ENCODE assay signal across 8 cellular contexts in genomic region chr3:185936814-185937688, GRCh38. TPM values are rescaled to one million over a fixed set of nuclear protein-coding genes. Genes with fewer than 3 reads are reported as not detected.
DNase-seq lines count a peak whose midpoint lies in the region; ATAC-seq and TF ChIP-seq lines count a peak whose summit lies in the region.

No MANE protein-coding gene starts in this region.

- H3K27ac Mint-ChIP-seq in CD4-positive, alpha-beta memory T cell, result peak overlapping the region; percentile 100
- H3K27ac Mint-ChIP-seq in endothelial cell (ENCODE audit: unreplicated experiment), result peak overlapping the region; percentile 100

- intact Hi-C loops in CD4-positive, alpha-beta memory T cell (cut with micrococcal nuclease), result loop anchor here (1.0 to 10.0 kb wide), 5 partner anchors 8 to 1090 kb away; partner anchors contain the start of genes IGF2BP2 and SENP2

- peak overlapping the region; percentile 99 for H3K27ac ChIP-seq in CD4-positive, alpha-beta memory T cell (ENCODE audit: low read depth, low read length)
- H3K27ac ChIP-seq in HUES6 (ENCODE audit: low read depth, low read length), result peak overlapping the region; percentile 99
- H3K27ac ChIP-seq in mesodermal cell (ENCODE audit: low read depth, low read length, severe bottlenecking), result peak overlapping the region; percentile 99

- H3K27me3 ChIP-seq in CD4-positive, alpha-beta memory T cell (ENCODE audit: insufficient read depth, low read length), result no peaks in the 10 kb centered on the region
- no peaks in the 10 kb centered on the region for H3K27me3 ChIP-seq in HUES6 (ENCODE audit: control insufficient read depth, insufficient read depth, low read length)
- no peaks in the 10 kb centered on the region for H3K27me3 ChIP-seq in NT2/D1 (ENCODE audit: insufficient read depth, insufficient read length)

- POLR2A ChIA-PET in CD4-positive, alpha-beta memory T cell (lab: Charles Lee; ENCODE audit: partially characterized antibody), result interaction anchor here (0.6 to 3.9 kb wide), 26 partner anchors 10 to 1802 kb away, joined by 3 to 95 read pairs (median 6); partner anchors contain the start of genes DNAJB11, EIF4A2, ETV5 and RPL39L

- WGBS in mesodermal cell (ENCODE audit: insufficient coverage in 2 of 2), 2 experiments, result 0% methylated on average over 45 to 51 of the region's 56 CpGs

- CTCF ChIA-PET in CD4-positive, alpha-beta memory T cell (lab: Charles Lee; ENCODE audit: partially characterized antibody), result interaction anchor here (0.8 to 1.5 kb wide), 5 partner anchors 9 to 635 kb away, joined by 3 to 5 read pairs (median 3); partner anchors contain the start of gene DNAJB11

- peaks cover 8 to 51% of the 10 kb centered on the region in 2 donors for H3K36me3 Mint-ChIP-seq in CD4-positive, alpha-beta memory T cell
- peaks cover 18% of the 10 kb centered on the region for H3K36me3 Mint-ChIP-seq in endothelial cell (ENCODE audit: low read depth, unreplicated experiment)

- DNase-seq in CD4-positive, alpha-beta memory T cell, result peak; percentile 87 to 90 (median 88)
- peak; percentile 70 for DNase-seq in NT2/D1 (ENCODE audit: low read depth, low spot score)
- peak; percentile 72 for DNase-seq in activated CD8-positive, alpha-beta memory T cell treated with anti-CD3 and anti-CD28 coated beads, Interleukin-2, amount 50 U/mL, for 24 hours (ENCODE audit: extremely low read depth)
- DNase-seq in endothelial cell (ENCODE audit: low spot score), result peak; percentile 88
- peak; percentile 72 to 74 for DNase-seq in stimulated activated CD8-positive, alpha-beta memory T cell treated with anti-CD3 and anti-CD28 coated beads, Interleukin-15, amount 100 ng/mL, for 4 hours (ENCODE audit: low read depth in 2 of 2)

- no peaks in the 10 kb centered on the region for H3K36me3 ChIP-seq in CD4-positive, alpha-beta memory T cell (ENCODE audit: insufficient read depth, low read length)
- H3K36me3 ChIP-seq in HUES6 (ENCODE audit: control insufficient read depth, insufficient read depth, low read length), result peaks cover 27% of the 10 kb centered on the region
- peaks cover 21% of the 10 kb centered on the region for H3K36me3 ChIP-seq in NT2/D1 (ENCODE audit: insufficient read depth, insufficient read length, low read length)
- no peaks in the 10 kb centered on the region for H3K36me3 ChIP-seq in mesodermal cell (ENCODE audit: control insufficient read depth, insufficient read depth, low read length)

- H3K27me3 Mint-ChIP-seq in CD4-positive, alpha-beta memory T cell, result no peaks in the 10 kb centered on the region
- peaks cover 18% of the 10 kb centered on the region for H3K27me3 Mint-ChIP-seq in endothelial cell (ENCODE audit: unreplicated experiment)

- H3K4me1 ChIP-seq in CD4-positive, alpha-beta memory T cell (ENCODE audit: insufficient read depth, low read length), result peaks cover 40% of the 10 kb centered on the region
- H3K4me1 ChIP-seq in HUES6 (ENCODE audit: control insufficient read depth, insufficient read depth, low read length) (peaks cover 15% of the 10 kb centered on the region), NT2/D1 (ENCODE audit: insufficient read depth, insufficient read length) (no peaks in the 10 kb centered on the region), mesodermal cell (ENCODE audit: control insufficient read depth, insufficient read depth, low read length, poor library complexity, severe bottlenecking) (peaks cover under 1% of the 10 kb centered on the region)

- peak; percentile 41 for ATAC-seq in GM21423 (IDR thresholded peaks at IDR 0.05; ENCODE audit: unreplicated experiment)

- no peaks in the 10 kb centered on the region for H3K9me3 ChIP-seq in CD4-positive, alpha-beta memory T cell (ENCODE audit: control insufficient read depth in 1 of 2, low read length in 2 of 2)
- H3K9me3 ChIP-seq in HUES6 (ENCODE audit: control insufficient read depth, insufficient read depth, low read depth, low read length) (no peaks in the 10 kb centered on the region; the same call in 1 of the 2 replicates), NT2/D1 (ENCODE audit: insufficient read depth, low read length) (peaks cover 4% of the 10 kb centered on the region; the same call in 1 of the 2 replicates), mesodermal cell (ENCODE audit: control insufficient read depth, low read length) (no peaks in the 10 kb centered on the region)

- no peak for TF ChIP-seq CTCF in endothelial cell (IDR thresholded peaks at IDR 0.05; ENCODE audit: unreplicated experiment)

- peaks cover 33 to 64% (median 39%) of the 10 kb centered on the region in 4 donors for H3K4me1 Mint-ChIP-seq in CD4-positive, alpha-beta memory T cell
- peaks cover 39% of the 10 kb centered on the region for H3K4me1 Mint-ChIP-seq in endothelial cell (ENCODE audit: unreplicated experiment)

- H3K9ac ChIP-seq in HUES6 (ENCODE audit: low read length), result peak overlapping the region; percentile 99
- peak overlapping the region; percentile 100 for H3K9ac ChIP-seq in NT2/D1 (ENCODE audit: insufficient read length, low read depth)

- peak overlapping the region; percentile 98 to 100 (median 100) for H3K4me3 Mint-ChIP-seq in CD4-positive, alpha-beta memory T cell
- peak overlapping the region; percentile 100 for H3K4me3 Mint-ChIP-seq in endothelial cell (ENCODE audit: unreplicated experiment)

- H3K9me3 Mint-ChIP-seq in CD4-positive, alpha-beta memory T cell, result peaks cover 0 to 3% (median 0%) of the 10 kb centered on the region in 8 donors
- H3K9me3 Mint-ChIP-seq in endothelial cell (ENCODE audit: unreplicated experiment), result no peaks in the 10 kb centered on the region

- peak overlapping the region; percentile 98 for H3K4me3 ChIP-seq in CD4-positive, alpha-beta memory T cell (ENCODE audit: low read length in 2 of 2)
- H3K4me3 ChIP-seq in HUES6 (ENCODE audit: low read depth, low read length), result peak overlapping the region; percentile 100
- peak overlapping the region; percentile 100 for H3K4me3 ChIP-seq in NT2/D1 (ENCODE audit: insufficient read length, low read depth)
- peak overlapping the region; percentile 95 for H3K4me3 ChIP-seq in mesodermal cell (ENCODE audit: extremely low read depth, insufficient read depth, low read length, poor library complexity, severe bottlenecking)

RNA-seq across cellular contexts. Expression of gene TRA2B, which starts 0.8 kb away (rescaled TPM):
- total RNA-seq in CD4-positive, alpha-beta memory T cell, result 100 to 1,000 TPM; 179 to 181 TPM
- polyA plus RNA-seq in CD4-positive, alpha-beta memory T cell, result 100 to 1,000 TPM; 121 to 178 TPM
- total RNA-seq in endothelial cell (ENCODE audit: unreplicated experiment), result 132 TPM
- 153 TPM for polyA plus RNA-seq in mesodermal cell (2013, experiment 1 of 2)
- 151 TPM for polyA plus RNA-seq in mesodermal cell (2013, experiment 2 of 2)

Comparison
In these comparisons a context has a peak if more than half of its experiments do, and no peak if none do; other contexts are left out.
1. Peak in every context shown above with its lines: DNase-seq, ATAC-seq, H3K4me3 ChIP-seq and H3K27ac ChIP-seq.